In genomic region chr19:45657520-45658163, GRCh38 we compare ENCODE assay signal across 2 cellular contexts.
TF ChIP-seq lines count a peak whose summit lies in the region.

No MANE protein-coding gene starts in this region.

TF ChIP-seq in GM23338, 12 proteins besides CTCF, POLR2A, EP300 and RAD21:
- TF ChIP-seq CREB1 (CRISPR knock-in tag; IDR thresholded peaks at IDR 0.05; ENCODE audit: low read depth): no peak
- no peak for TF ChIP-seq REST (IDR thresholded peaks at IDR 0.05; ENCODE audit: unreplicated experiment)
- no peak for TF ChIP-seq ETS1 (IDR thresholded peaks at IDR 0.05)
- TF ChIP-seq ZNF331 (CRISPR knock-in tag; IDR thresholded peaks at IDR 0.05; ENCODE audit: low read depth): no peak
- no peak for TF ChIP-seq EZH2phosphoT487 (IDR thresholded peaks at IDR 0.05; ENCODE audit: unreplicated experiment)
- TF ChIP-seq JUNB (IDR thresholded peaks at IDR 0.05; ENCODE audit: unreplicated experiment): no peak
- no peak for TF ChIP-seq ZNF462 (CRISPR knock-in tag; IDR thresholded peaks at IDR 0.05)
- no peak for TF ChIP-seq NANOG (IDR thresholded peaks at IDR 0.05; ENCODE audit: borderline replicate concordance)
- no peak for TF ChIP-seq STAT1 (IDR thresholded peaks at IDR 0.05; ENCODE audit: unreplicated experiment)
- TF ChIP-seq ZNF114 (CRISPR knock-in tag; IDR thresholded peaks at IDR 0.05): no peak
- TF ChIP-seq POLR2AphosphoS5 (IDR thresholded peaks at IDR 0.05; ENCODE audit: low read depth): no peak
- no peak for TF ChIP-seq EZH2 (IDR thresholded peaks at IDR 0.05; ENCODE audit: low read depth, unreplicated experiment)
TF ChIP-seq in GM23338: peak in this region for 0.

TF ChIP-seq in HepG2, 621 proteins besides CTCF, POLR2A, EP300 and RAD21 (continues in another document):
- peak; percentile 68 for TF ChIP-seq SAP130 (CRISPR knock-in tag; IDR thresholded peaks at IDR 0.05; ENCODE audit: low read depth)
- TF ChIP-seq ZGPAT (CRISPR knock-in tag; IDR thresholded peaks at IDR 0.05): no peak
- peak; percentile 82 for TF ChIP-seq FOXA3 (CRISPR knock-in tag; IDR thresholded peaks at IDR 0.05)
- TF ChIP-seq ZNF770 (CRISPR knock-in tag; IDR thresholded peaks at IDR 0.05): peak; percentile 89
- 0 out of 2 replicates have a peak, but pooled peaks have one; percentile 40 for TF ChIP-seq AKAP8 (CRISPR knock-in tag; IDR thresholded peaks at IDR 0.05)
- TF ChIP-seq ZNF292 (CRISPR knock-in tag; IDR thresholded peaks at IDR 0.05; ENCODE audit: borderline replicate concordance, low read depth): no peak
- TF ChIP-seq ZZZ3 (CRISPR knock-in tag; IDR thresholded peaks at IDR 0.05; ENCODE audit: borderline replicate concordance): no peak
- TF ChIP-seq ZNF382 (CRISPR knock-in tag; IDR thresholded peaks at IDR 0.05; ENCODE audit: borderline replicate concordance): no peak
- TF ChIP-seq ZNF207 (IDR thresholded peaks at IDR 0.05; ENCODE audit: borderline replicate concordance): no peak
- no peak for TF ChIP-seq SOX13 (IDR thresholded peaks at IDR 0.05)
- 0 out of 4 replicates have a peak, but pooled peaks of 1 of the 2 experiments have one; percentile 39 for TF ChIP-seq SOX13 (CRISPR knock-in tag; conservative IDR thresholded peaks at IDR 0.05 in 1 of 2, IDR thresholded peaks at IDR 0.05 in 1 of 2)
- TF ChIP-seq SP140L (CRISPR knock-in tag; IDR thresholded peaks at IDR 0.05; ENCODE audit: borderline replicate concordance): no peak
- peak; percentile 16 for TF ChIP-seq TEAD3 (CRISPR knock-in tag; optimal IDR thresholded peaks at IDR 0.05; ENCODE audit: borderline replicate concordance)
- TF ChIP-seq ZNF768 (CRISPR knock-in tag; IDR thresholded peaks at IDR 0.05): 0 out of 2 replicates have a peak, but pooled peaks have one; percentile 14
- no peak for TF ChIP-seq ZNF639 (CRISPR knock-in tag; conservative IDR thresholded peaks at IDR 0.05)
- TF ChIP-seq HNF1B (CRISPR knock-in tag; IDR thresholded peaks at IDR 0.05): no peak
- no peak for TF ChIP-seq PPARG (CRISPR knock-in tag; conservative IDR thresholded peaks at IDR 0.05)
- no peak for TF ChIP-seq ARID3A (IDR thresholded peaks at IDR 0.05; ENCODE audit: low read depth, low read length)
- TF ChIP-seq SRSF1 (optimal IDR thresholded peaks at IDR 0.05; ENCODE audit: low read depth, low read length): peak; percentile 94
- no peak for TF ChIP-seq MAFF (IDR thresholded peaks at IDR 0.05; ENCODE audit: low read depth, low read length)
- peak; percentile 67; the same call in 1 of the 2 replicates for TF ChIP-seq GATAD2A (CRISPR knock-in tag; IDR thresholded peaks at IDR 0.05)
- no peak for TF ChIP-seq MAFG (CRISPR knock-in tag; IDR thresholded peaks at IDR 0.05)
- peak; percentile 11; the same call in 1 of the 2 replicates for TF ChIP-seq SOX5 (CRISPR knock-in tag; IDR thresholded peaks at IDR 0.05; ENCODE audit: borderline replicate concordance)
- no peak for TF ChIP-seq PAX8 (CRISPR knock-in tag; IDR thresholded peaks at IDR 0.05; ENCODE audit: borderline replicate concordance)
- 0 out of 2 replicates have a peak, but pooled peaks have one; percentile 22 for TF ChIP-seq ERF (CRISPR knock-in tag; IDR thresholded peaks at IDR 0.05)
- TF ChIP-seq SALL1 (CRISPR knock-in tag; IDR thresholded peaks at IDR 0.05): peak; percentile 66
- peak; percentile 46; the same call in 1 of the 2 replicates for TF ChIP-seq KDM6A (CRISPR knock-in tag; IDR thresholded peaks at IDR 0.05; ENCODE audit: low read depth)
- peak; percentile 43; the same call in 1 of the 2 replicates for TF ChIP-seq RXRB (CRISPR knock-in tag; IDR thresholded peaks at IDR 0.05; ENCODE audit: borderline replicate concordance)
- TF ChIP-seq ATF3 (CRISPR knock-in tag; IDR thresholded peaks at IDR 0.05): no peak
- TF ChIP-seq FOXK1 (CRISPR knock-in tag; IDR thresholded peaks at IDR 0.05; ENCODE audit: borderline replicate concordance, low read depth): no peak
- TF ChIP-seq HNRNPH1 (optimal IDR thresholded peaks at IDR 0.05; ENCODE audit: low read depth, low read length): no peak
- TF ChIP-seq SKIL (CRISPR knock-in tag; IDR thresholded peaks at IDR 0.05; ENCODE audit: borderline replicate concordance): peak; percentile 85
- peak; percentile 62 for TF ChIP-seq SKI (IDR thresholded peaks at IDR 0.05; ENCODE audit: partially characterized antibody)
- no peak for TF ChIP-seq CHCHD3 (CRISPR knock-in tag; IDR thresholded peaks at IDR 0.05)
- no peak for TF ChIP-seq MLXIP (CRISPR knock-in tag; IDR thresholded peaks at IDR 0.05; ENCODE audit: borderline replicate concordance)
- no peak for TF ChIP-seq ZBTB26 (CRISPR knock-in tag; IDR thresholded peaks at IDR 0.05; ENCODE audit: borderline replicate concordance)
- no peak for TF ChIP-seq THYN1 (CRISPR knock-in tag; IDR thresholded peaks at IDR 0.05; ENCODE audit: borderline replicate concordance, low read depth)
- peak; percentile 30; the same call in 1 of the 2 replicates for TF ChIP-seq ZNF362 (CRISPR knock-in tag; IDR thresholded peaks at IDR 0.05; ENCODE audit: borderline replicate concordance)
- TF ChIP-seq HOXA3 (CRISPR knock-in tag; IDR thresholded peaks at IDR 0.05): no peak
- TF ChIP-seq MAF1 (CRISPR knock-in tag; IDR thresholded peaks at IDR 0.05; ENCODE audit: borderline replicate concordance): no peak
- 0 out of 2 replicates have a peak, but pooled peaks have one; percentile 41 for TF ChIP-seq THAP11 (CRISPR knock-in tag; IDR thresholded peaks at IDR 0.05)
